15 cellular contexts compared by ENCODE assay signal in the genomic region with DNA sequence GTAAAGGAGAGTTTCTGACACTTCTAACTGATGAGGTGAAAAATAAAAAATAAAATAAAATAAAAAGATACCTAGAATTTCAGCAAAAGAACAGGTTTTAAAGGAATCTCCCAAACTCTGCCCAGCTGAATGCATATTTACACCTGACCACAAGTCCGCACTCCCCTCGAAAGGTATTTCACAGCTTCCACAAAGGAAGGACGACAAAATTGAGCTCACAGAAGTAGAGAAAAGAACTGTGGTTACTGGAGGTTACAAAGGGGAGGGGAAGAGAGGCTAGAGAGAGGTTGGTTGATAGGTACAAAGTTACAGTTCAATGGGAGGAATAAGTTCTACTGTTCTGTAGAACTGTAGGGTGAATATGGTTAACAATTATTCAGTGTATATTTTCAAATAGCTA. TPM values are rescaled to one million over a fixed set of nuclear protein-coding genes. Genes with fewer than 3 reads are reported as not detected.
DNase-seq lines count a peak whose midpoint lies in the region; ATAC-seq, FAIRE-seq and TF ChIP-seq lines count a peak whose summit lies in the region.
"Had no signal": no experiment of that assay in that cellular context is flagged by ENCODE, and none has a peak within 500 bp of the region (broad histone marks: within the 10 kb centered on the region; RNA-seq: fewer than 3 reads in every experiment).

No MANE protein-coding gene starts in this region.

- POLR2A ChIA-PET in A549 (lab: Yijun Ruan, JAX), result no interaction called here
- POLR2A ChIA-PET in activated CD4-positive, alpha-beta memory T cell treated with anti-CD3 and anti-CD28 coated beads for 36 hours (lab: Charles Lee), result interaction anchor here (0.7 to 1.0 kb wide), 4 partner anchors 11 to 332 kb away, joined by 3 read pairs; no protein-coding TSS in a partner anchor

- no peak for FAIRE-seq in A549 (lab: Jason Lieb, UNC)
- FAIRE-seq: islet of Langerhans had no signal

- peaks cover 28% of the 10 kb centered on the region for H3K36me3 Mint-ChIP-seq in activated CD4-positive, alpha-beta memory T cell treated with anti-CD3 and anti-CD28 coated beads for 36 hours
- H3K36me3 Mint-ChIP-seq in memory B cell, result peaks cover 10% of the 10 kb centered on the region

- peaks cover 67% of the 10 kb centered on the region for H3K4me1 ChIP-seq in A549

- WGBS in A549 (ENCODE audit: missing lambda C conversion rate), result 88% methylated on average over 3 of the region's 3 CpGs

- H3K4me2 ChIP-seq in A549, result peak overlapping the region; percentile 97; the same call in 2 of the 3 replicates

- TF ChIP-seq CTCF in A549 (IDR thresholded peaks at IDR 0.05) (no peak), GM06990 (IDR thresholded peaks at IDR 0.05; ENCODE audit: insufficient read depth, low read length, poor library complexity, severe bottlenecking) (no peak)

- no peaks in the 10 kb centered on the region for H3K27me3 ChIP-seq in GM06990 (replicated peaks; ENCODE audit: control insufficient read depth, insufficient read depth, low read length)
- H3K27me3 ChIP-seq: right atrium auricular region had no signal

- no peaks in the 10 kb centered on the region for H3K9me3 Mint-ChIP-seq in activated CD4-positive, alpha-beta memory T cell treated with anti-CD3 and anti-CD28 coated beads for 36 hours
- no peaks in the 10 kb centered on the region for H3K9me3 Mint-ChIP-seq in memory B cell

- no peak for TF ChIP-seq POLR2A in A549 (IDR thresholded peaks at IDR 0.05; ENCODE audit: low read length)

- H3K4me3 Mint-ChIP-seq in activated CD4-positive, alpha-beta memory T cell treated with anti-CD3 and anti-CD28 coated beads for 36 hours, result peak overlapping the region; percentile 59
- H3K4me3 Mint-ChIP-seq in memory B cell, result peak overlapping the region; percentile 10

- TF ChIP-seq EP300 in A549 (IDR thresholded peaks at IDR 0.05), result no peak

- peaks cover 2% of the 10 kb centered on the region for H3K36me3 ChIP-seq in GM06990 (ENCODE audit: control insufficient read depth, insufficient read depth, low read length)
- H3K36me3 ChIP-seq: right atrium auricular region had no signal

- peaks cover 68% of the 10 kb centered on the region for H3K4me1 Mint-ChIP-seq in activated CD4-positive, alpha-beta memory T cell treated with anti-CD3 and anti-CD28 coated beads for 36 hours (ENCODE audit: low read depth)
- H3K4me1 Mint-ChIP-seq in memory B cell, result peaks cover 59% of the 10 kb centered on the region

- ATAC-seq in A549, result no peak
- no peak for ATAC-seq in memory B cell (ENCODE audit: low read depth)
- no peak for ATAC-seq in HG03280 (IDR thresholded peaks at IDR 0.05; ENCODE audit: unreplicated experiment)
- no peak for ATAC-seq in left cardiac atrium

- CTCF ChIA-PET in A549 (lab: Yijun Ruan, JAX), result interaction anchor here (0.9 to 1.6 kb wide), 4 partner anchors 59 to 185 kb away, joined by 4 read pairs; no protein-coding TSS in a partner anchor
- CTCF ChIA-PET in activated CD4-positive, alpha-beta memory T cell treated with anti-CD3 and anti-CD28 coated beads for 36 hours (lab: Charles Lee), result interaction anchor here (0.6 to 2.0 kb wide), 7 partner anchors 19 to 216 kb away, joined by 3 to 11 read pairs (median 4); a partner anchor contains a TSS

- H3K27me3 Mint-ChIP-seq in activated CD4-positive, alpha-beta memory T cell treated with anti-CD3 and anti-CD28 coated beads for 36 hours, result no peaks in the 10 kb centered on the region
- no peaks in the 10 kb centered on the region for H3K27me3 Mint-ChIP-seq in memory B cell

- peak overlapping the region; percentile 81 for H3K27ac Mint-ChIP-seq in activated CD4-positive, alpha-beta memory T cell treated with anti-CD3 and anti-CD28 coated beads for 36 hours
- peak overlapping the region; percentile 83 for H3K27ac Mint-ChIP-seq in memory B cell

- no peak overlapping the region for H3K4me3 ChIP-seq in A549
- peak overlapping the region; percentile 44 for H3K4me3 ChIP-seq in GM06990 (replicated peaks; ENCODE audit: low read depth, low read length)
- H3K4me3 ChIP-seq: right atrium auricular region had no signal

- H3K27ac ChIP-seq in A549, result peak overlapping the region in 1 of 2 experiments; percentile 37; a peak in 1 of 6 replicates
- H3K27ac ChIP-seq: right atrium auricular region had no signal

- intact Hi-C loops in activated CD4-positive, alpha-beta memory T cell treated with anti-CD3 and anti-CD28 coated beads for 36 hours (cut with micrococcal nuclease), result loop anchor here (5.0 kb wide), 3 partner anchors 34 to 619 kb away; a partner anchor contains a TSS
- intact Hi-C loops in left cardiac atrium (cut with DNase I), result no loop called here

- TF ChIP-seq RAD21 in A549 (conservative IDR thresholded peaks at IDR 0.05 in 1 of 2, IDR thresholded peaks at IDR 0.05 in 1 of 2), result no peak

- no peak for DNase-seq in A549 (ENCODE audit: low read depth in 1 of 2, low spot score in 1 of 2)
- no peak for DNase-seq in GM06990 (ENCODE audit: extremely low read depth, insufficient read length)
- DNase-seq in activated CD4-positive, alpha-beta memory T cell treated with anti-CD3 and anti-CD28 coated beads for 36 hours, result no peak
- DNase-seq in memory B cell (ENCODE audit: low spot score in 2 of 2), result no peak
- no peak for DNase-seq in NCI-H526 (lab: John Stamatoyannopoulos, UW)
- DNase-seq in DMS153 treated with DMSO at 0.1 percent for 48 hours (lab: John Stamatoyannopoulos, UW; ENCODE audit: unreplicated experiment), result no peak
- DNase-seq in left cardiac atrium, result no peak
- DNase-seq: activated CD8-positive, alpha-beta memory T cell treated with anti-CD3 and anti-CD28 coated beads, Interleukin-2, amount 50 U/mL, for 4 hours; HCEC 1CT; NCI-H1092; NCI-H446; stimulated activated CD4-positive, alpha-beta T cell treated with anti-CD3 and anti-CD28 coated beads, Interleukin-2, amount 100 ng/mL, for 48 hours had no signal

- no peaks in the 10 kb centered on the region for H3K9me3 ChIP-seq in A549

TF ChIP-seq in A549, 52 proteins besides CTCF, POLR2A, EP300 and RAD21:
- TF ChIP-seq SMC3 (IDR thresholded peaks at IDR 0.05) (no peak), ZC3H11A (IDR thresholded peaks at IDR 0.05) (no peak), CBX8 (IDR thresholded peaks at IDR 0.05) (no peak), HOXB5 (CRISPR knock-in tag; IDR thresholded peaks at IDR 0.05) (no peak)
- TF ChIP-seq, protein P1, sequence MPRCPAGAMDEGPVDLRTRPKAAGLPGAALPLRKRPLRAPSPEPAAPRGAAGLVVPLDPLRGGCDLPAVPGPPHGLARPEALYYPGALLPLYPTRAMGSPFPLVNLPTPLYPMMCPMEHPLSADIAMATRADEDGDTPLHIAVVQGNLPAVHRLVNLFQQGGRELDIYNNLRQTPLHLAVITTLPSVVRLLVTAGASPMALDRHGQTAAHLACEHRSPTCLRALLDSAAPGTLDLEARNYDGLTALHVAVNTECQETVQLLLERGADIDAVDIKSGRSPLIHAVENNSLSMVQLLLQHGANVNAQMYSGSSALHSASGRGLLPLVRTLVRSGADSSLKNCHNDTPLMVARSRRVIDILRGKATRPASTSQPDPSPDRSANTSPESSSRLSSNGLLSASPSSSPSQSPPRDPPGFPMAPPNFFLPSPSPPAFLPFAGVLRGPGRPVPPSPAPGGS (IDR thresholded peaks at IDR 0.05), result no peak

RNA-seq across cellular contexts. Expression of a gene that starts 5.0 kb away (rescaled TPM):
- polyA plus RNA-seq in A549 (2011; rRNA removed), result 197 and 216 TPM in 2 replicates
- 250 and 441 TPM in 2 replicates for polyA plus RNA-seq in A549 (2012; cell fraction: cytosol; rRNA removed)
- 173 and 229 TPM in 2 replicates for polyA plus RNA-seq in A549 (2012; cell fraction: nucleus; rRNA removed)
- polyA plus RNA-seq in A549 (2017; fragmentation: RNase III; extraction: RNeasy Plus Mini Kit Qiagen cat#74134 plus additional on column Dnase treatment), result 197 to 227 TPM (median 218 TPM) in 3 replicates
- 215 and 242 TPM in 2 replicates for polyA minus RNA-seq in A549 (2011; rRNA and poly(A)+ RNA removed)
- total RNA-seq in activated CD4-positive, alpha-beta memory T cell treated with anti-CD3 and anti-CD28 coated beads for 36 hours, result 100 to 1,000 TPM; 130 to 134 TPM
- 10 to 100 TPM; 76.3 to 86.0 TPM for total RNA-seq in left cardiac atrium
